ENCODE assay signal across 19 cellular contexts in genomic region chr5:54205453-54205852, GRCh38.
"Had no signal": no experiment of that assay in that cellular context is flagged by ENCODE, and none has a peak within 500 bp of the region (broad histone marks: within the 10 kb centered on the region; RNA-seq: fewer than 3 reads in every experiment).

No MANE protein-coding gene starts in this region.

- H3K9me3 ChIP-seq: adrenal gland, colonic mucosa had no signal

- H3K4me1 ChIP-seq: adrenal gland, colonic mucosa had no signal

- DNase-seq: activated CD4-positive, alpha-beta T cell treated with anti-CD3 and anti-CD28 coated beads for 48 hours; activated CD4-positive, alpha-beta T cell treated with anti-CD3 and anti-CD28 coated beads, Interleukin-2, amount 50 U/mL, for 4 hours; activated CD8-positive, alpha-beta memory T cell treated with anti-CD3 and anti-CD28 coated beads, Interleukin-2, amount 50 U/mL, for 48 hours; activated CD8-positive, alpha-beta T cell treated with anti-CD3 and anti-CD28 coated beads, Interleukin-2, amount 10 ng/mL, durations not matched to agents 7 days and 5 days; activated naive CD4-positive, alpha-beta T cell treated with anti-CD3 and anti-CD28 coated beads, Interleukin-2, amount 50 U/mL, for 16 hours; activated naive CD8-positive, alpha-beta T cell treated with anti-CD3 and anti-CD28 coated beads, Interleukin-2, amount 10 ng/mL, durations not matched to agents 7 days and 5 days; activated T-cell treated with anti-CD3 and anti-CD28 coated beads, Interleukin-2, amount 50 U/mL, for 1 hour; adrenal gland; anterior cingulate cortex; caudate nucleus; colonic mucosa; NCI-H1048; NCI-H1694; NCI-H2029; NCI-H2107; NCI-H446; PC-9; SHP77 treated with DMSO at 0.1 percent for 48 hours had no signal

- H3K36me3 ChIP-seq: adrenal gland, colonic mucosa had no signal

- ATAC-seq: activated CD4-positive, CD25-positive, alpha-beta regulatory T cell treated with anti-CD3 and anti-CD28 coated beads, Interleukin-2, amount 50 U/mL, for 24 hours; activated CD8-positive, alpha-beta T cell treated with anti-CD3 and anti-CD28 coated beads, Interleukin-2, amount 10 ng/mL, durations not matched to agents 7 days and 5 days had no signal

- H3K4me3 ChIP-seq: adrenal gland, colonic mucosa, PC-9 had no signal

- H3K27ac ChIP-seq: adrenal gland, colonic mucosa, PC-9 had no signal
